In the genomic region with DNA sequence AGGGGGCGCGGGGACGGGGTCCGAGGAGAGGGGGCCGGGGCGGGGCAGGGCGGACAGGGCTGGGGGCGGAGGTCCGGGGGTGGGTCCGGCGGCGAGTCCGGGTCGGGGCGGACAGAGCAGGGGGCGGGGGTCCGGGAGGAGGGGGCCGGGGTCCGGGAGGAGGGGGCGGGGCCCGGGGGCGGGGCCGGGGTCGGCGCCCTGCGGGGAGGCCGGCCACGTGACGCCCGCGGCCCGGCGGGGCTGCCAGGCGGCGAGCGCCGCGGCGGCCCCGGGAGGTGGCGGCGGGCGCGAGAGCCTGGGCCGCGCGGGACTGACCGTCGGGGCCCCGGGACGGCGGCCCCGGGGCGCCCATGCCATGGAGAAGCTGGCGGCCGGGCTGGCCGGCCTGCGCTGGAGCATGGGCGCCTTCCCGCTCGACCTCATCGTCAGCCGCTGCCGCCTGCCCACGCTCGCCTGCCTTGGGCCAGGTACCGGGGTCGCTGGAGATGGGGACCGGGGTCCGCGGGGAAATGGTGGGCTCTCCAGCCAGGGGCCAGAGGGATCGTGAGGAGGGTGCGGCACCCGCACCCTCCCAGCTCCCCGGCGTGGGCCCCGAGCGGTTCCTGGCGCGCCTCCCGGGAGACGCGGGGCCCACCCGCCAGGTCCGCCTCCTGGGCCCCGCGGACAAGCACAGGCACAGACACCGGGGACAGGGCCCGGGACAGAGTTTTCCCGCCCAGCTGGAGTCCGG, we compare ENCODE assay signal across 8 cellular contexts. TPM values are rescaled to one million over a fixed set of nuclear protein-coding genes. Genes with fewer than 3 reads are reported as not detected.
A peak's percentile ranks its signal among the peaks of the same experiment; 100 is the strongest.
DNase-seq lines count a peak whose midpoint lies in the region; ATAC-seq and TF ChIP-seq lines count a peak whose summit lies in the region.

Gene GAREM2, plus strand, starts transcription at position 223 of the 730 bp plus-strand sequence. Its CDS starts 133 bp downstream, at position 356.

- H3K4me1 ChIP-seq in DOHH2 (ENCODE audit: control insufficient read depth, low read length) (no peaks in the 10 kb centered on the region; the same call in 1 of the 2 replicates), OCI-LY3 (ENCODE audit: low read length) (peaks cover 14% of the 10 kb centered on the region), osteoblast (ENCODE audit: insufficient read depth, low read length) (no peaks in the 10 kb centered on the region)

- no peaks in the 10 kb centered on the region for H3K9me2 ChIP-seq in DOHH2 (replicated peaks; ENCODE audit: control insufficient read depth, low read length)

- 0 out of 2 replicates have a peak within 1 kb of the TSS, but pooled peaks have one; percentile 32 for H3K4me3 ChIP-seq in DOHH2 (ENCODE audit: low read length)
- peak within 1 kb of the TSS; percentile 76 for H3K4me3 ChIP-seq in OCI-LY3 (ENCODE audit: low read length)
- peak within 1 kb of the TSS; percentile 38 for H3K4me3 ChIP-seq in epithelial cell of proximal tubule (ENCODE audit: low read depth, low read length)
- H3K4me3 ChIP-seq in osteoblast (ENCODE audit: insufficient read depth, low read length) = peak within 1 kb of the TSS; percentile 16

- H3K27ac ChIP-seq in DOHH2 (ENCODE audit: low read depth, low read length) (no peak within 1 kb of the TSS), OCI-LY3 (ENCODE audit: low read length) (no peak within 1 kb of the TSS), osteoblast (ENCODE audit: low read depth, low read length) (no peak within 1 kb of the TSS)

- H3K36me3 ChIP-seq in DOHH2 (ENCODE audit: control insufficient read depth, low read length) (no peaks in the 10 kb centered on the region), OCI-LY3 (replicated peaks; ENCODE audit: low read depth, low read length) (no peaks in the 10 kb centered on the region), osteoblast (ENCODE audit: insufficient read depth, low read length) (no peaks in the 10 kb centered on the region)

- no peaks in the 10 kb centered on the region for H3K79me2 ChIP-seq in DOHH2 (ENCODE audit: control insufficient read depth, low read length)
- H3K79me2 ChIP-seq in OCI-LY3 (ENCODE audit: low read length) = no peaks in the 10 kb centered on the region
- H3K79me2 ChIP-seq in osteoblast (ENCODE audit: insufficient read depth, low read length) = no peaks in the 10 kb centered on the region

- H3K9me3 ChIP-seq in DOHH2 (ENCODE audit: control insufficient read depth, insufficient read depth, low read length) = no peaks in the 10 kb centered on the region
- no peaks in the 10 kb centered on the region for H3K9me3 ChIP-seq in OCI-LY3 (ENCODE audit: insufficient read depth, low read length)
- H3K9me3 ChIP-seq in osteoblast (ENCODE audit: low read depth, low read length) = no peaks in the 10 kb centered on the region

- peak within 1 kb of the TSS; percentile 48; the same call in 1 of the 2 replicates for H3K9ac ChIP-seq in OCI-LY3 (ENCODE audit: low read length)

- TF ChIP-seq CTCF in DOHH2 (IDR thresholded peaks at IDR 0.05; ENCODE audit: low read depth, low read length, poor library complexity, severe bottlenecking) = no peak
- no peak for TF ChIP-seq CTCF in OCI-LY3 (IDR thresholded peaks at IDR 0.05; ENCODE audit: low read depth, low read length)
- no peak for TF ChIP-seq CTCF in epithelial cell of proximal tubule (conservative IDR thresholded peaks at IDR 0.05; ENCODE audit: low read depth, low read length)
- TF ChIP-seq CTCF in osteoblast (IDR thresholded peaks at IDR 0.05; ENCODE audit: extremely low read depth, low read depth, low read length) = no peak

- H2AFZ ChIP-seq in OCI-LY3 (ENCODE audit: low read depth, low read length) (no peak within 1 kb of the TSS), osteoblast (ENCODE audit: low read length) (no peak within 1 kb of the TSS)

- H3K4me2 ChIP-seq in DOHH2 (ENCODE audit: low read length) (peak within 1 kb of the TSS; percentile 39; the same call in 1 of the 2 replicates), OCI-LY3 (ENCODE audit: low read length) (peak within 1 kb of the TSS; percentile 69), osteoblast (ENCODE audit: insufficient read depth, low read length) (peak within 1 kb of the TSS; percentile 32)

- H4K20me1 ChIP-seq in DOHH2 (ENCODE audit: control insufficient read depth, insufficient read depth, low read depth, low read length) (no peaks in the 10 kb centered on the region), OCI-LY3 (ENCODE audit: insufficient read depth, low read length) (no peaks in the 10 kb centered on the region), osteoblast (ENCODE audit: insufficient read depth, low read length) (no peaks in the 10 kb centered on the region)

- H3K27me3 ChIP-seq in DOHH2 (ENCODE audit: control insufficient read depth, low read length) (peaks cover 21% of the 10 kb centered on the region), OCI-LY3 (ENCODE audit: low read depth, low read length) (no peaks in the 10 kb centered on the region), osteoblast (ENCODE audit: insufficient read depth, low read length) (peaks cover 28% of the 10 kb centered on the region)

- no peaks in the 10 kb centered on the region for H3F3A ChIP-seq in DOHH2 (ENCODE audit: control insufficient read depth, insufficient read depth)

- DNase-seq in epithelial cell of proximal tubule (ENCODE audit: low read depth) (no peak), osteoblast (ENCODE audit: insufficient read length, low spot score, missing footprints) (peak; percentile 92), NCI-H187 treated with DMSO at 0.1 percent for 48 hours (lab: John Stamatoyannopoulos, UW) (no peak), NCI-H1092 treated with DMSO at 0.1 percent for 48 hours (lab: John Stamatoyannopoulos, UW) (no peak)

- no peak for ATAC-seq in HG03039 (IDR thresholded peaks at IDR 0.05; ENCODE audit: unreplicated experiment)
- ATAC-seq in HG03025 (IDR thresholded peaks at IDR 0.05; ENCODE audit: low FRiP score, unreplicated experiment) = no peak

RNA-seq across cellular contexts. Expression of gene GAREM2, which starts in this region (rescaled TPM):
- total RNA-seq in epithelial cell of proximal tubule (1.9 and 3.3 TPM in 2 replicates), osteoblast (1.4 and 2.4 TPM in 2 replicates)

Comparison
In these comparisons a context has a peak if more than half of its experiments do, and no peak if none do; other contexts are left out.
1. H3K4me3 ChIP-seq: peak in every context shown above with its lines; median percentile 76 in OCI-LY3; 38 in epithelial cell of proximal tubule; 32 in DOHH2; 16 in osteoblast.